1 cellular context compared by ENCODE assay signal in the genomic region with DNA sequence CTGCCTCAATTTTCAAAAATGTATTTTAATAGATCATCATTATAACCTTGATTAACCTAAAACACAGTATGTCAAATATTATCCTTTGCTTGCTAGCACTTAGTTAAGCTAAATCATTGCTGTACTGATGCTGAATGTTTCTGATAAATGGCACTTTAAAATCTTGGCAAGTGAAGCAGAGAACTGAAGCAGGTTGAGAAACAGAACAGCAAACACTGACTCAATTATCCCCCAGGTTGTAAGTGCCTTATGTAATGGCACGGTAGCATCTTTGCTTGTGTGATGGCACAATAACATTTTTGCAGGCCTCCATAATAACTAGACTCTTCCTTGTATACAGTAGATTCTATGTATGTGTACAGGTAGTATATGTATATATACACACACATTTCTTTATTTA.
TF ChIP-seq lines count a peak whose summit lies in the region.

No MANE protein-coding gene starts in this region.

TF ChIP-seq in K562, 482 proteins besides CTCF, POLR2A, EP300 and RAD21 (continued from another document):
- TF ChIP-seq REST (CRISPR knock-in tag; IDR thresholded peaks at IDR 0.05; ENCODE audit: low read depth) (no peak), EHMT2 (IDR thresholded peaks at IDR 0.05) (no peak), GATA2 (CRISPR knock-in tag; IDR thresholded peaks at IDR 0.05) (no peak), KDM1A (IDR thresholded peaks at IDR 0.05) (no peak), ZNF316 (IDR thresholded peaks at IDR 0.05) (no peak), ZNF444 (CRISPR knock-in tag; IDR thresholded peaks at IDR 0.05) (no peak), TEAD2 (tag; IDR thresholded peaks at IDR 0.05) (no peak), BCL6 (CRISPR knock-in tag; IDR thresholded peaks at IDR 0.05) (no peak), ZFP91 (CRISPR knock-in tag; IDR thresholded peaks at IDR 0.05) (no peak), ASH1L (IDR thresholded peaks at IDR 0.05; ENCODE audit: borderline replicate concordance, low read depth, partially characterized antibody) (no peak), ZNF507 (tag; conservative IDR thresholded peaks at IDR 0.05) (no peak)
